14 cellular contexts compared by ENCODE assay signal in genomic region chr10:62224606-62225005, GRCh38. TPM values are rescaled to one million over a fixed set of nuclear protein-coding genes. Genes with fewer than 3 reads are reported as not detected.
DNase-seq lines count a peak whose midpoint lies in the region; ATAC-seq and TF ChIP-seq lines count a peak whose summit lies in the region.
"Had no signal": no experiment of that assay in that cellular context is flagged by ENCODE, and none has a peak within 500 bp of the region (broad histone marks: within the 10 kb centered on the region; RNA-seq: fewer than 3 reads in every experiment).

No MANE protein-coding gene starts in this region.

- TF ChIP-seq CTCF in breast epithelium (IDR thresholded peaks at IDR 0.05) (no peak), astrocyte of the cerebellum (IDR thresholded peaks at IDR 0.05; ENCODE audit: low read depth, low read length, missing control alignments) (no peak), upper lobe of right lung (IDR thresholded peaks at IDR 0.05) (no peak)
- no peak for TF ChIP-seq CTCF in CD4-positive, alpha-beta T cell (IDR thresholded peaks at IDR 0.05)

- CTCF ChIA-PET in CD4-positive, alpha-beta T cell (lab: Charles Lee), result no interaction called here

- DNase-seq in T47D (ENCODE audit: low read depth in 1 of 2, low spot score in 1 of 2) (peak; percentile 43 to 80), breast epithelium (ENCODE audit: low spot score in 2 of 2) (no peak), astrocyte of the cerebellum (ENCODE audit: low read depth) (peak; percentile 46), hepatic stellate cell (ENCODE audit: low spot score) (peak; percentile 38), upper lobe of right lung (no peak)
- DNase-seq in activated T-helper 2 cell treated with anti-CD3 and anti-CD28 coated beads, Interferon-gamma antibody, Interleukin-2, Interleukin-4, amounts not matched to agents 10 μg/mL and 5 μg/mL and 100 μg/mL, durations not matched to agents 14 hours and 24 hours and 36 hours (ENCODE audit: low spot score), result no peak
- no peak for DNase-seq in CD4-positive, alpha-beta T cell
- no peak for DNase-seq in stimulated activated naive CD4-positive, alpha-beta T cell (lab: John Stamatoyannopoulos, UW)
- DNase-seq: activated CD4-positive, alpha-beta T cell treated with anti-CD3 and anti-CD28 coated beads, Interleukin-2, amount 50 U/mL, for 1 hour; activated effector memory CD4-positive, alpha-beta T cell treated with anti-CD3 and anti-CD28 coated beads, Interleukin-2, amount 50 U/mL, for 16 hours; cortex of kidney; NCI-H187 treated with DMSO at 0.1 percent for 48 hours; stimulated activated CD4-positive, alpha-beta T cell treated with anti-CD3 and anti-CD28 coated beads, Interleukin-15, amount 100 ng/mL, for 24 hours had no signal

- no peak for TF ChIP-seq POLR2A in breast epithelium (IDR thresholded peaks at IDR 0.05)

- H3K27me3 ChIP-seq in breast epithelium (no peaks in the 10 kb centered on the region), upper lobe of right lung (no peaks in the 10 kb centered on the region)
- no peaks in the 10 kb centered on the region for H3K27me3 ChIP-seq in CD4-positive, alpha-beta T cell (ENCODE audit: control insufficient read depth, insufficient read depth, low read length)

- H3K36me3 ChIP-seq in breast epithelium, result no peaks in the 10 kb centered on the region
- no peaks in the 10 kb centered on the region for H3K36me3 ChIP-seq in upper lobe of right lung

- H3K9me3 ChIP-seq in breast epithelium (no peaks in the 10 kb centered on the region), upper lobe of right lung (no peaks in the 10 kb centered on the region)
- no peaks in the 10 kb centered on the region for H3K9me3 ChIP-seq in CD4-positive, alpha-beta T cell (ENCODE audit: control insufficient read depth, low read length)

- H3K4me3 ChIP-seq in breast epithelium, result no peak overlapping the region
- H3K4me3 ChIP-seq in astrocyte of the cerebellum (ENCODE audit: low read depth, low read length), result no peak overlapping the region
- no peak overlapping the region for H3K4me3 ChIP-seq in upper lobe of right lung
- H3K4me3 ChIP-seq: K562 had no signal

- peaks cover 20% of the 10 kb centered on the region for H3K36me3 Mint-ChIP-seq in activated T-helper 2 cell treated with anti-CD3 and anti-CD28 coated beads, Interferon-gamma antibody, Interleukin-2, Interleukin-4, amounts not matched to agents 10 μg/mL and 5 μg/mL and 100 μg/mL, durations not matched to agents 14 hours and 24 hours and 36 hours (ENCODE audit: low read depth)
- H3K36me3 Mint-ChIP-seq in CD4-positive, alpha-beta T cell (ENCODE audit: low read depth), result no peaks in the 10 kb centered on the region

- no peaks in the 10 kb centered on the region for H3K27me3 Mint-ChIP-seq in activated T-helper 2 cell treated with anti-CD3 and anti-CD28 coated beads, Interferon-gamma antibody, Interleukin-2, Interleukin-4, amounts not matched to agents 10 μg/mL and 5 μg/mL and 100 μg/mL, durations not matched to agents 14 hours and 24 hours and 36 hours (ENCODE audit: low read depth)
- H3K27me3 Mint-ChIP-seq in CD4-positive, alpha-beta T cell, result no peaks in the 10 kb centered on the region

- H3K4me3 Mint-ChIP-seq in activated T-helper 2 cell treated with anti-CD3 and anti-CD28 coated beads, Interferon-gamma antibody, Interleukin-2, Interleukin-4, amounts not matched to agents 10 μg/mL and 5 μg/mL and 100 μg/mL, durations not matched to agents 14 hours and 24 hours and 36 hours (ENCODE audit: low read depth), result no peak overlapping the region
- H3K4me3 Mint-ChIP-seq in CD4-positive, alpha-beta T cell, result no peak overlapping the region

- H3K4me1 ChIP-seq in breast epithelium (no peaks in the 10 kb centered on the region), upper lobe of right lung (no peaks in the 10 kb centered on the region)

- in situ Hi-C loops in T47D (cut with HindIII; ENCODE audit: low pct_unique_long_range_greater_than_20kb, low sequenced_read_pairs) (no loop called here), astrocyte of the cerebellum (cut with HindIII; ENCODE audit: low sequenced_read_pairs) (no loop called here)

- no peak overlapping the region for H3K27ac ChIP-seq in breast epithelium
- H3K27ac ChIP-seq in upper lobe of right lung, result no peak overlapping the region
- no peak overlapping the region for H3K27ac ChIP-seq in CD4-positive, alpha-beta T cell (ENCODE audit: low read depth, low read length)

- no peaks in the 10 kb centered on the region for H3K9me3 Mint-ChIP-seq in activated T-helper 2 cell treated with anti-CD3 and anti-CD28 coated beads, Interferon-gamma antibody, Interleukin-2, Interleukin-4, amounts not matched to agents 10 μg/mL and 5 μg/mL and 100 μg/mL, durations not matched to agents 14 hours and 24 hours and 36 hours
- H3K9me3 Mint-ChIP-seq in CD4-positive, alpha-beta T cell, result peaks cover 5% of the 10 kb centered on the region

- intact Hi-C loops in breast epithelium (cut with DNase I; ENCODE audit: low total_unique reads) (no loop called here), upper lobe of right lung (cut with DNase I) (no loop called here)
- intact Hi-C loops in activated T-helper 2 cell treated with anti-CD3 and anti-CD28 coated beads, Interferon-gamma antibody, Interleukin-2, Interleukin-4, amounts not matched to agents 10 μg/mL and 5 μg/mL and 100 μg/mL, durations not matched to agents 14 hours and 24 hours and 36 hours (cut with micrococcal nuclease), result loop anchor here (1.0 to 5.0 kb wide), 6 partner anchors 19 to 281 kb away; no protein-coding TSS in a partner anchor
- intact Hi-C loops in CD4-positive, alpha-beta T cell (cut with DNase I, micrococcal nuclease), result no loop called here

- POLR2A ChIA-PET in CD4-positive, alpha-beta T cell (lab: Charles Lee), result no interaction called here

- no peak overlapping the region for H3K27ac Mint-ChIP-seq in activated T-helper 2 cell treated with anti-CD3 and anti-CD28 coated beads, Interferon-gamma antibody, Interleukin-2, Interleukin-4, amounts not matched to agents 10 μg/mL and 5 μg/mL and 100 μg/mL, durations not matched to agents 14 hours and 24 hours and 36 hours
- H3K27ac Mint-ChIP-seq in CD4-positive, alpha-beta T cell, result no peak overlapping the region

- peak; percentile 58 for ATAC-seq in upper lobe of right lung
- ATAC-seq in CD4-positive, alpha-beta T cell (ENCODE audit: poor library complexity), result no peak
- ATAC-seq: K562 had no signal

- peaks cover 9% of the 10 kb centered on the region for H3K4me1 Mint-ChIP-seq in activated T-helper 2 cell treated with anti-CD3 and anti-CD28 coated beads, Interferon-gamma antibody, Interleukin-2, Interleukin-4, amounts not matched to agents 10 μg/mL and 5 μg/mL and 100 μg/mL, durations not matched to agents 14 hours and 24 hours and 36 hours (ENCODE audit: low read depth)
- no peaks in the 10 kb centered on the region for H3K4me1 Mint-ChIP-seq in CD4-positive, alpha-beta T cell (ENCODE audit: low read depth)

RNA-seq across cellular contexts. Expression of gene RTKN2, which starts 44.0 kb away (rescaled TPM):
- total RNA-seq in breast epithelium, result 1 to 10 TPM in 1 of 3 donors, under 1 TPM in 2; 0.16 to 1.3 (median 0.98) TPM
- total RNA-seq in upper lobe of right lung, result 93.7 TPM
- 2.8 and 2.9 TPM in 2 replicates for total RNA-seq in activated T-helper 2 cell treated with anti-CD3 and anti-CD28 coated beads, Interferon-gamma antibody, Interleukin-2, Interleukin-4, amounts not matched to agents 10 μg/mL and 5 μg/mL and 100 μg/mL, durations not matched to agents 14 hours and 24 hours and 36 hours
- 1 to 10 TPM; 3.7 to 3.9 TPM for total RNA-seq in CD4-positive, alpha-beta T cell

Comparison
In these comparisons a context has a peak if more than half of its experiments do, and no peak if none do; other contexts are left out.
1. DNase-seq: peak in T47D (2 of 2), astrocyte of the cerebellum (single experiment) and hepatic stellate cell (single experiment); none in breast epithelium (0 of 2), upper lobe of right lung (single experiment), activated T-helper 2 cell treated with anti-CD3 and anti-CD28 coated beads, Interferon-gamma antibody, Interleukin-2, Interleukin-4, amounts not matched to agents 10 μg/mL and 5 μg/mL and 100 μg/mL, durations not matched to agents 14 hours and 24 hours and 36 hours (single experiment), CD4-positive, alpha-beta T cell (0 of 10) and stimulated activated naive CD4-positive, alpha-beta T cell (0 of 6).
2. RNA of gene RTKN2, which starts 44.0 kb away (total RNA-seq): 93.7 TPM in upper lobe of right lung (single experiment); 3.7 to 3.9 TPM in CD4-positive, alpha-beta T cell, 2.8 to 2.9 TPM in activated T-helper 2 cell treated with anti-CD3 and anti-CD28 coated beads, Interferon-gamma antibody, Interleukin-2, Interleukin-4, amounts not matched to agents 10 μg/mL and 5 μg/mL and 100 μg/mL, durations not matched to agents 14 hours and 24 hours and 36 hours and 0.16 to 1.3 TPM in breast epithelium; every median in the first group is over 10 times any median in the second.